33 cellular contexts compared by ENCODE assay signal in the genomic region with DNA sequence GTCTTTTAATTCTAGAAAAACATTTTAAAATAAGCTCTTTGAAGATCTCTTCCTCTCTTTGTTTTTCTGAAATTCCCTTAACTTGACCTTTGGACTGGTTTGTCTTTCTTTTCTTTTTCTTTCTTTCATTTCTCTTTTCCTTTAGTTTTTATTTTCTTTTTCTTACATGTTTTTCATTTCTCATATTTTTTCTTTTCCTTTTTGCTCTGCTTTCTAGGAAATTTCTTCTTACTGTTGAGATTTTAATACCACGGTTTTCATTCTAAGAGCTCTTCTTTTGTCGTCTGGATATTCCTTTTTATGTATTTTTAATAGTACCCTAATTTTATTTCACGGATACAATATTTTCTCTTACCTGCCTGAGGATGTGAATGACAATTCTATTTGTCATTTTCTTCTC.
"Had no signal": no experiment of that assay in that cellular context is flagged by ENCODE, and none has a peak within 500 bp of the region (broad histone marks: within the 10 kb centered on the region; RNA-seq: fewer than 3 reads in every experiment).

No MANE protein-coding gene starts in this region.

- H3K36me3 Mint-ChIP-seq: activated naive CD4-positive, alpha-beta T cell treated with anti-CD3 and anti-CD28 coated beads, Interleukin-2, amount 50 U/mL, for 24 hours; activated naive CD8-positive, alpha-beta T cell treated with anti-CD3 and anti-CD28 coated beads for 36 hours; brain; T-cell had no signal

- H3K9me3 Mint-ChIP-seq: activated B cell treated with CpG ODN at 0.5 μM for 24 hours; activated CD8-positive, alpha-beta T cell treated with anti-CD3 and anti-CD28 coated beads for 36 hours; activated naive CD4-positive, alpha-beta T cell treated with anti-CD3 and anti-CD28 coated beads for 36 hours; activated naive CD4-positive, alpha-beta T cell treated with anti-CD3 and anti-CD28 coated beads, Interleukin-2, amount 50 U/mL, for 24 hours; activated naive CD8-positive, alpha-beta T cell treated with anti-CD3 and anti-CD28 coated beads for 36 hours; activated T-cell treated with anti-CD3 and anti-CD28 coated beads, Interleukin-2, amount 50 U/mL, for 4 hours; activated T-helper 17 cell treated with anti-CD3 and anti-CD28 coated beads, Interleukin-2, amount 50 U/mL, for 72 hours; brain; dendritic cell treated with granulocyte-macrophage colony-stimulating factor and Interleukin-4, amounts not matched to agents 40 ng/mL and 50 ng/mL, for 4 days; endodermal cell; T-cell; T-helper 1 cell treated with Interleukin-12 subunit alpha and Interleukin-12 subunit beta and Interleukin-4 antibody, amounts not matched to agents 30 μg/mL and 1 μg/mL, for 36 hours; T-helper 2 cell treated with Interferon-gamma antibody and Interleukin-4, amounts not matched to agents 5 μg/mL and 100 μg/mL, for 36 hours had no signal

- DNase-seq: activated B cell treated with CpG ODN at 0.5 μM for 24 hours; activated CD4-positive, alpha-beta T cell treated with anti-CD3 and anti-CD28 coated beads for 48 hours; activated CD4-positive, alpha-beta T cell treated with anti-CD3 and anti-CD28 coated beads, Interleukin-2, amount 50 U/mL, for 1 hour; activated CD4-positive, alpha-beta T cell treated with anti-CD3 and anti-CD28 coated beads, Interleukin-2, amount 50 U/mL, for 48 hours; activated CD8-positive, alpha-beta memory T cell treated with anti-CD3 and anti-CD28 coated beads for 24 hours; activated CD8-positive, alpha-beta T cell treated with anti-CD3 and anti-CD28 coated beads for 36 hours; activated effector memory CD4-positive, alpha-beta T cell treated with anti-CD3 and anti-CD28 coated beads, Interleukin-2, amount 50 U/mL, for 16 hours; activated naive CD4-positive, alpha-beta T cell treated with anti-CD3 and anti-CD28 coated beads for 36 hours; activated naive CD8-positive, alpha-beta T cell treated with anti-CD3 and anti-CD28 coated beads for 36 hours; activated T-cell treated with anti-CD3 and anti-CD28 coated beads, Interleukin-2, amount 50 U/mL, for 4 hours; central memory CD4-positive, alpha-beta T cell; cerebellar nuclear complex; dorsolateral prefrontal cortex; effector memory CD4-positive, alpha-beta T cell; endodermal cell; foreskin fibroblast; SW 1271; T-cell; T1000; WERI-Rb-1 had no signal

- H3K36me3 ChIP-seq: ascending aorta, breast epithelium, cardiac muscle cell, WERI-Rb-1 had no signal

- H3K4me3 Mint-ChIP-seq: activated B cell treated with CpG ODN at 0.5 μM for 24 hours; activated CD8-positive, alpha-beta T cell treated with anti-CD3 and anti-CD28 coated beads for 36 hours; activated naive CD4-positive, alpha-beta T cell treated with anti-CD3 and anti-CD28 coated beads for 36 hours; activated naive CD4-positive, alpha-beta T cell treated with anti-CD3 and anti-CD28 coated beads, Interleukin-2, amount 50 U/mL, for 24 hours; activated naive CD8-positive, alpha-beta T cell treated with anti-CD3 and anti-CD28 coated beads for 36 hours; activated T-cell treated with anti-CD3 and anti-CD28 coated beads, Interleukin-2, amount 50 U/mL, for 4 hours; activated T-helper 17 cell treated with anti-CD3 and anti-CD28 coated beads, Interleukin-2, amount 50 U/mL, for 72 hours; brain; dendritic cell treated with granulocyte-macrophage colony-stimulating factor and Interleukin-4, amounts not matched to agents 40 ng/mL and 50 ng/mL, for 4 days; endodermal cell; T-cell; T-helper 1 cell treated with Interleukin-12 subunit alpha and Interleukin-12 subunit beta and Interleukin-4 antibody, amounts not matched to agents 30 μg/mL and 1 μg/mL, for 36 hours; T-helper 2 cell treated with Interferon-gamma antibody and Interleukin-4, amounts not matched to agents 5 μg/mL and 100 μg/mL, for 36 hours had no signal

- H3K4me1 ChIP-seq: ascending aorta, breast epithelium had no signal

- ATAC-seq: activated CD4-positive, CD25-positive, alpha-beta regulatory T cell treated with anti-CD3 and anti-CD28 coated beads, Interleukin-2, amount 50 U/mL, for 24 hours; activated CD8-positive, alpha-beta T cell treated with anti-CD3 and anti-CD28 coated beads for 36 hours; activated T-cell treated with anti-CD3 and anti-CD28 coated beads, Interleukin-2, amount 50 U/mL, for 4 hours; activated T-helper 17 cell treated with anti-CD3 and anti-CD28 coated beads, Interleukin-2, amount 50 U/mL, for 72 hours; esophagus mucosa; T-cell had no signal

- H3K9me3 ChIP-seq: ascending aorta, breast epithelium had no signal

- FAIRE-seq: frontal cortex had no signal

- H3K27ac ChIP-seq: ascending aorta, breast epithelium, cardiac muscle cell, coronary artery, dorsolateral prefrontal cortex, WERI-Rb-1 had no signal

- H3K4me3 ChIP-seq: ascending aorta, breast epithelium, cardiac muscle cell, coronary artery, dorsolateral prefrontal cortex had no signal

- H3K27ac Mint-ChIP-seq: activated B cell treated with CpG ODN at 0.5 μM for 24 hours; activated CD8-positive, alpha-beta T cell treated with anti-CD3 and anti-CD28 coated beads for 36 hours; activated naive CD4-positive, alpha-beta T cell treated with anti-CD3 and anti-CD28 coated beads for 36 hours; activated naive CD4-positive, alpha-beta T cell treated with anti-CD3 and anti-CD28 coated beads, Interleukin-2, amount 50 U/mL, for 24 hours; activated naive CD8-positive, alpha-beta T cell treated with anti-CD3 and anti-CD28 coated beads for 36 hours; activated T-helper 17 cell treated with anti-CD3 and anti-CD28 coated beads, Interleukin-2, amount 50 U/mL, for 72 hours; brain; dendritic cell treated with granulocyte-macrophage colony-stimulating factor and Interleukin-4, amounts not matched to agents 40 ng/mL and 50 ng/mL, for 4 days; endodermal cell; T-cell; T-helper 1 cell treated with Interleukin-12 subunit alpha and Interleukin-12 subunit beta and Interleukin-4 antibody, amounts not matched to agents 30 μg/mL and 1 μg/mL, for 36 hours; T-helper 2 cell treated with Interferon-gamma antibody and Interleukin-4, amounts not matched to agents 5 μg/mL and 100 μg/mL, for 36 hours had no signal

- H3K4me1 Mint-ChIP-seq: activated B cell treated with CpG ODN at 0.5 μM for 24 hours; activated naive CD4-positive, alpha-beta T cell treated with anti-CD3 and anti-CD28 coated beads, Interleukin-2, amount 50 U/mL, for 24 hours; activated T-helper 17 cell treated with anti-CD3 and anti-CD28 coated beads, Interleukin-2, amount 50 U/mL, for 72 hours; T-cell had no signal

- H3K27me3 ChIP-seq: ascending aorta, breast epithelium had no signal
